22 cellular contexts compared by ENCODE assay signal in the genomic region with DNA sequence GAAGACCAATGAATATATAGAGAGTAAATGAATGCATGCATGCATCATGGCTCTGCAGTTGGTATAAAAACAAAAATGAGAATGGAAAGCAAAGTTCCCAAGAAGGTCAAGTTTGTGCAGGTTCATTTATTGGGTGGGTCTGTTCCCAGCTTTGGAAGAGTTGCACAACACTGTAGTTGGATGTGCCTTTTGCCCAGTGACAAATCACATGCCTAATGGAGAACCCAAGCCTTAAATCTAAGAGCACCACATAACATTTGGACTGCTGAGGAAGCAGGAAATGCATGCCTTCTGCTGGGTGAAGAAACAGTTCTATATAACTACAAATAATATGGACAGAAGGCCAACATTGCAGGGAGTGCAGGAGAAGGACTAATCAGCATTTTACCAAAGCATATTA. TPM values are rescaled to one million over a fixed set of nuclear protein-coding genes. Genes with fewer than 3 reads are reported as not detected.
DNase-seq lines count a peak whose midpoint lies in the region; ATAC-seq, FAIRE-seq and TF ChIP-seq lines count a peak whose summit lies in the region.
"Had no signal": no experiment of that assay in that cellular context is flagged by ENCODE, and none has a peak within 500 bp of the region (broad histone marks: within the 10 kb centered on the region; RNA-seq: fewer than 3 reads in every experiment).

No MANE protein-coding gene starts in this region.

- H3K36me3 Mint-ChIP-seq in natural killer cell treated with Interleukin-12 subunit alpha and Interleukin-12 subunit beta and Interleukin-15 and Interleukin-18, amount 100 ng/mL, for 72 hours, result no peaks in the 10 kb centered on the region
- H3K36me3 Mint-ChIP-seq in progenitor cell of endocrine pancreas (ENCODE audit: insufficient read depth), result no peaks in the 10 kb centered on the region
- H3K36me3 Mint-ChIP-seq: CD4-positive, CD25-positive, alpha-beta regulatory T cell; IgD-negative memory B cell; naive thymus-derived CD8-positive, alpha-beta T cell had no signal

- DNase-seq in AG10803 (ENCODE audit: low read depth) (peak; percentile 51), adipocyte (ENCODE audit: low read depth) (peak; percentile 78), pancreas (no peak), NCI-H526 treated with DMSO at 0.1 percent for 48 hours (lab: John Stamatoyannopoulos, UW) (no peak), NCI-H2081 treated with DMSO at 0.1 percent for 48 hours (lab: John Stamatoyannopoulos, UW) (no peak), progenitor cell of endocrine pancreas (ENCODE audit: low spot score, unreplicated experiment) (no peak)
- DNase-seq in natural killer cell treated with Interleukin-12 subunit alpha and Interleukin-12 subunit beta and Interleukin-15 and Interleukin-18, amount 100 ng/mL, for 72 hours (ENCODE audit: low spot score), result no peak
- DNase-seq: activated CD4-positive, alpha-beta T cell treated with anti-CD3 and anti-CD28 coated beads for 4 hours; activated naive CD8-positive, alpha-beta T cell treated with anti-CD3 and anti-CD28 coated beads, Interleukin-2, amount 50 U/mL, for 24 hours; CD4-positive, CD25-positive, alpha-beta regulatory T cell; naive thymus-derived CD8-positive, alpha-beta T cell; NCI-H187 treated with DMSO at 0.1 percent for 48 hours; RPMI8226; stimulated activated CD4-positive, alpha-beta T cell treated with anti-CD3 and anti-CD28 coated beads, Interleukin-4, amount 100 ng/mL, for 24 hours had no signal

- no peak for TF ChIP-seq EP300 in gastroesophageal sphincter (IDR thresholded peaks at IDR 0.05)

- intact Hi-C loops in pancreas (cut with DNase I), result loop anchor here in 1 of 3 donors (10.0 kb wide), 1 partner anchor 145 kb away; no protein-coding TSS in a partner anchor

- H3K27ac ChIP-seq in gastroesophageal sphincter (peak overlapping the region in 2 of 4 donors; percentile 26 to 27), pancreas (no peak overlapping the region)
- H3K27ac ChIP-seq: epithelial cell of prostate, HL-60, parathyroid adenoma had no signal

- H3K27me3 ChIP-seq in adipocyte (replicated peaks; ENCODE audit: control insufficient read depth, insufficient read depth, low read length) (no peaks in the 10 kb centered on the region), gastroesophageal sphincter (no peaks in the 10 kb centered on the region), pancreas (no peaks in the 10 kb centered on the region)

- H3K27ac Mint-ChIP-seq in natural killer cell treated with Interleukin-12 subunit alpha and Interleukin-12 subunit beta and Interleukin-15 and Interleukin-18, amount 100 ng/mL, for 72 hours, result no peak overlapping the region
- H3K27ac Mint-ChIP-seq in progenitor cell of endocrine pancreas, result no peak overlapping the region
- H3K27ac Mint-ChIP-seq: activated naive CD8-positive, alpha-beta T cell treated with anti-CD3 and anti-CD28 coated beads, Interleukin-2, amount 50 U/mL, for 24 hours; activated T-helper 2 cell treated with anti-CD3 and anti-CD28 coated beads, Interferon-gamma antibody, Interleukin-2, Interleukin-4, amounts not matched to agents 10 μg/mL and 5 μg/mL and 100 μg/mL, durations not matched to agents 14 hours and 24 hours and 36 hours had no signal

- FAIRE-seq in pancreas (lab: Jason Lieb, UNC), result no peak
- FAIRE-seq: TTC549 had no signal

- no peak overlapping the region for H3K4me3 Mint-ChIP-seq in natural killer cell treated with Interleukin-12 subunit alpha and Interleukin-12 subunit beta and Interleukin-15 and Interleukin-18, amount 100 ng/mL, for 72 hours
- H3K4me3 Mint-ChIP-seq in progenitor cell of endocrine pancreas (ENCODE audit: low read depth), result no peak overlapping the region
- H3K4me3 Mint-ChIP-seq: activated naive CD8-positive, alpha-beta T cell treated with anti-CD3 and anti-CD28 coated beads, Interleukin-2, amount 50 U/mL, for 24 hours; CD4-positive, CD25-positive, alpha-beta regulatory T cell; IgD-negative memory B cell; naive thymus-derived CD8-positive, alpha-beta T cell had no signal

- no peaks in the 10 kb centered on the region for H3K9me3 ChIP-seq in adipocyte (ENCODE audit: control insufficient read depth, low read length)
- no peaks in the 10 kb centered on the region for H3K9me3 ChIP-seq in gastroesophageal sphincter
- no peaks in the 10 kb centered on the region for H3K9me3 ChIP-seq in pancreas

- ATAC-seq in gastroesophageal sphincter, result peak; percentile 71
- ATAC-seq in pancreas, result peak in 3 of 4 donors; percentile 18 to 47 (median 30)
- no peak for ATAC-seq in natural killer cell treated with Interleukin-12 subunit alpha and Interleukin-12 subunit beta and Interleukin-15 and Interleukin-18, amount 100 ng/mL, for 72 hours
- ATAC-seq: activated naive CD8-positive, alpha-beta T cell treated with anti-CD3 and anti-CD28 coated beads, Interleukin-2, amount 50 U/mL, for 24 hours; naive thymus-derived CD8-positive, alpha-beta T cell had no signal

- peaks cover 25% of the 10 kb centered on the region for H3K4me1 ChIP-seq in adipocyte (ENCODE audit: control insufficient read depth, insufficient read depth, low read length)
- peaks cover 0 to 30% (median 5%) of the 10 kb centered on the region in 3 donors for H3K4me1 ChIP-seq in gastroesophageal sphincter
- H3K4me1 ChIP-seq in pancreas, result no peaks in the 10 kb centered on the region
- H3K4me1 ChIP-seq: parathyroid adenoma had no signal

- H3K9ac ChIP-seq in adipocyte (ENCODE audit: low read length), result peak overlapping the region; percentile 60
- H3K9ac ChIP-seq: parathyroid adenoma had no signal

- H3K27me3 Mint-ChIP-seq in natural killer cell treated with Interleukin-12 subunit alpha and Interleukin-12 subunit beta and Interleukin-15 and Interleukin-18, amount 100 ng/mL, for 72 hours, result no peaks in the 10 kb centered on the region
- H3K27me3 Mint-ChIP-seq in progenitor cell of endocrine pancreas, result no peaks in the 10 kb centered on the region
- H3K27me3 Mint-ChIP-seq: activated naive CD8-positive, alpha-beta T cell treated with anti-CD3 and anti-CD28 coated beads, Interleukin-2, amount 50 U/mL, for 24 hours; IgD-negative memory B cell; naive thymus-derived CD8-positive, alpha-beta T cell had no signal

- H3K9me3 Mint-ChIP-seq in natural killer cell treated with Interleukin-12 subunit alpha and Interleukin-12 subunit beta and Interleukin-15 and Interleukin-18, amount 100 ng/mL, for 72 hours, result no peaks in the 10 kb centered on the region
- no peaks in the 10 kb centered on the region for H3K9me3 Mint-ChIP-seq in progenitor cell of endocrine pancreas (ENCODE audit: low read depth)
- H3K9me3 Mint-ChIP-seq: activated naive CD8-positive, alpha-beta T cell treated with anti-CD3 and anti-CD28 coated beads, Interleukin-2, amount 50 U/mL, for 24 hours; activated T-helper 2 cell treated with anti-CD3 and anti-CD28 coated beads, Interferon-gamma antibody, Interleukin-2, Interleukin-4, amounts not matched to agents 10 μg/mL and 5 μg/mL and 100 μg/mL, durations not matched to agents 14 hours and 24 hours and 36 hours; IgD-negative memory B cell; naive thymus-derived CD8-positive, alpha-beta T cell had no signal

- no peak for TF ChIP-seq POLR2A in gastroesophageal sphincter (IDR thresholded peaks at IDR 0.05)

- no peak overlapping the region for H3K4me3 ChIP-seq in AG10803 (ENCODE audit: low read length)
- H3K4me3 ChIP-seq in adipocyte (ENCODE audit: low read length), result peak overlapping the region; percentile 55
- H3K4me3 ChIP-seq in gastroesophageal sphincter, result no peak overlapping the region
- no peak overlapping the region for H3K4me3 ChIP-seq in pancreas
- H3K4me3 ChIP-seq: smooth muscle cell had no signal

- H3K4me1 Mint-ChIP-seq in natural killer cell treated with Interleukin-12 subunit alpha and Interleukin-12 subunit beta and Interleukin-15 and Interleukin-18, amount 100 ng/mL, for 72 hours (ENCODE audit: low read depth in 2 of 2), result peaks cover 9 to 13% of the 10 kb centered on the region in 2 donors
- H3K4me1 Mint-ChIP-seq in progenitor cell of endocrine pancreas (ENCODE audit: low read depth), result peaks cover 6% of the 10 kb centered on the region

- H3K36me3 ChIP-seq in adipocyte (ENCODE audit: control insufficient read depth, insufficient read depth, low read length, severe bottlenecking) (no peaks in the 10 kb centered on the region), gastroesophageal sphincter (no peaks in the 10 kb centered on the region), pancreas (no peaks in the 10 kb centered on the region)

- no peak for TF ChIP-seq CTCF in AG10803 (conservative IDR thresholded peaks at IDR 0.05; ENCODE audit: low read length)
- no peak for TF ChIP-seq CTCF in gastroesophageal sphincter (IDR thresholded peaks at IDR 0.05)
- no peak for TF ChIP-seq CTCF in pancreas (IDR thresholded peaks at IDR 0.05)
- TF ChIP-seq CTCF in progenitor cell of endocrine pancreas (IDR thresholded peaks at IDR 0.05; ENCODE audit: unreplicated experiment), result no peak

RNA-seq across cellular contexts. Expression of a gene that starts 30.6 kb away (rescaled TPM):
- total RNA-seq in gastroesophageal sphincter, result 10 to 100 TPM; 22.8 to 62.2 (median 42.4) TPM
- total RNA-seq in pancreas, result 10 to 100 TPM; 15.3 to 37.8 (median 22.3) TPM
- 10 to 100 TPM in 1 of 2 donors, 1 to 10 TPM in 1; 7.9 to 24.7 TPM for polyA plus RNA-seq in pancreas
- 10 to 100 TPM; 16.9 to 21.1 TPM for total RNA-seq in natural killer cell treated with Interleukin-12 subunit alpha and Interleukin-12 subunit beta and Interleukin-15 and Interleukin-18, amount 100 ng/mL, for 72 hours
- total RNA-seq in progenitor cell of endocrine pancreas, result 66.3 and 81.4 TPM in 2 replicates

RNA-seq across cellular contexts. Expression of a gene that starts 31.9 kb away (rescaled TPM):
- total RNA-seq in gastroesophageal sphincter (1 to 10 TPM in 2 of 4 donors, under 1 TPM in 2; 0.31 to 2.3 (median 1.0) TPM), pancreas (under 1 TPM in 5 of 6 donors, not detected in 1; 0.16 to 0.89 (median 0.46) TPM), progenitor cell of endocrine pancreas (7.1 and 7.8 TPM in 2 replicates)
- under 1 TPM; 0.11 to 0.33 TPM for polyA plus RNA-seq in pancreas
- total RNA-seq in natural killer cell treated with Interleukin-12 subunit alpha and Interleukin-12 subunit beta and Interleukin-15 and Interleukin-18, amount 100 ng/mL, for 72 hours, result 10 to 100 TPM; 11.3 to 29.1 TPM

Comparison
In these comparisons a context has a peak if more than half of its experiments do, and no peak if none do; other contexts are left out.
1. DNase-seq: peak in AG10803 (single experiment) and adipocyte (single experiment); none in pancreas (0 of 6), NCI-H526 treated with DMSO at 0.1 percent for 48 hours (single experiment), natural killer cell treated with Interleukin-12 subunit alpha and Interleukin-12 subunit beta and Interleukin-15 and Interleukin-18, amount 100 ng/mL, for 72 hours (single experiment), NCI-H2081 treated with DMSO at 0.1 percent for 48 hours (single experiment) and progenitor cell of endocrine pancreas (single experiment).
2. ATAC-seq: peak in gastroesophageal sphincter (single experiment) and pancreas (3 of 4); none in natural killer cell treated with Interleukin-12 subunit alpha and Interleukin-12 subunit beta and Interleukin-15 and Interleukin-18, amount 100 ng/mL, for 72 hours (0 of 2).